13 cellular contexts compared by ENCODE assay signal in the genomic region with DNA sequence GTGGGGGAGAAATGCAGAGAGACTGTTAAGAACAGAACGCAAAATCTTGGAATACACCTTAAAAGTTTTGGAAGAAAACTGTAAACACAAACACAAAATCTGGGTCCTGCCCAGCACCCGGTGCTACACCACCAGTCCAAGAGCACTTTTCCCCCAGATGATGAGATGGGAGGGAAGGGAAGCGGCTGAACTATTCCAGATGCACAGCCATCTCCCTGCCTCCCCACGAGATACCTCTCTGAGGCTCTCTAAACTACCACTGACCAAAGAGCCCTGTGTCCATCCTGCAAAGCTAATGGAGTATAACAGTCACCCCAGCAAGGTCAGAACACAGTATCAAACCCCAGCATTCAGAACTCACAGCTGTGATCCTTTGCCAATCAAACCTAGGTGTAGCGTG. TPM values are rescaled to one million over a fixed set of nuclear protein-coding genes. Genes with fewer than 3 reads are reported as not detected.
DNase-seq lines count a peak whose midpoint lies in the region; ATAC-seq and TF ChIP-seq lines count a peak whose summit lies in the region.
"Had no signal": no experiment of that assay in that cellular context is flagged by ENCODE, and none has a peak within 500 bp of the region (broad histone marks: within the 10 kb centered on the region; RNA-seq: fewer than 3 reads in every experiment).

No MANE protein-coding gene starts in this region.

- no peaks in the 10 kb centered on the region for H3K27me3 ChIP-seq in GM23248 (replicated peaks; ENCODE audit: insufficient read depth)

- peak overlapping the region; percentile 99 for H3K9ac ChIP-seq in GM23248

- H3K36me3 ChIP-seq in GM23248 (ENCODE audit: low read depth): peaks cover 64% of the 10 kb centered on the region

- peaks cover 100% of the 10 kb centered on the region for H3K79me2 ChIP-seq in GM23248 (ENCODE audit: insufficient read depth)

- H3K9me2 ChIP-seq in GM23248 (ENCODE audit: insufficient read depth): no peaks in the 10 kb centered on the region

- in situ Hi-C loops in GM23248 (cut with MboI): no loop called here

- H3K4me1 Mint-ChIP-seq in mesothelial cell of epicardium: peaks cover 78% of the 10 kb centered on the region

- 9 to 10% methylated on average over 5 of the region's 5 CpGs for WGBS in GM23248 (ENCODE audit: low coverage in 1 of 2, low lambda C conversion rate in 2 of 2, missing lambda C conversion rate in 2 of 2), 2 experiments

- H3K27ac Mint-ChIP-seq in mesothelial cell of epicardium: peak overlapping the region; percentile 92
- H3K27ac Mint-ChIP-seq: activated CD8-positive, alpha-beta T cell treated with anti-CD3 and anti-CD28 coated beads, Interleukin-2, amount 10 ng/mL, durations not matched to agents 7 days and 5 days; activated naive CD4-positive, alpha-beta T cell treated with anti-CD3 and anti-CD28 coated beads for 36 hours; CD4-positive, alpha-beta T cell had no signal

- H4K20me1 ChIP-seq in GM23248 (ENCODE audit: insufficient read depth): peaks cover 42% of the 10 kb centered on the region

- TF ChIP-seq CTCF in coronary artery (IDR thresholded peaks at IDR 0.05): no peak
- TF ChIP-seq CTCF in mesothelial cell of epicardium (IDR thresholded peaks at IDR 0.05; ENCODE audit: unreplicated experiment): no peak

- H2AFZ ChIP-seq in GM23248: no peak overlapping the region

- peaks cover 18% of the 10 kb centered on the region for H3K36me3 Mint-ChIP-seq in mesothelial cell of epicardium

- no peaks in the 10 kb centered on the region for H3K27me3 Mint-ChIP-seq in mesothelial cell of epicardium (ENCODE audit: low read depth)
- H3K27me3 Mint-ChIP-seq: CD4-positive, alpha-beta T cell had no signal

- peak; percentile 52 for DNase-seq in GM23248
- no peak for DNase-seq in coronary artery (ENCODE audit: low spot score)
- DNase-seq in mesothelial cell of epicardium (ENCODE audit: low spot score in 2 of 2, unreplicated experiment in 2 of 2): no peak
- DNase-seq in substantia nigra (lab: John Stamatoyannopoulos, UW): no peak
- no peak for DNase-seq in activated CD4-positive, alpha-beta T cell treated with anti-CD3 and anti-CD28 coated beads, Interleukin-2, amount 50 U/mL, for 48 hours
- no peak for DNase-seq in NCI-H1417 (lab: John Stamatoyannopoulos, UW)
- DNase-seq in NOMO-1 treated with dmso at 0.1 percent for 144 hours (lab: John Stamatoyannopoulos, UW; ENCODE audit: unreplicated experiment): no peak
- DNase-seq: activated CD8-positive, alpha-beta T cell treated with anti-CD3 and anti-CD28 coated beads, Interleukin-2, amount 10 ng/mL, durations not matched to agents 7 days and 5 days; activated naive CD4-positive, alpha-beta T cell treated with anti-CD3 and anti-CD28 coated beads for 36 hours; CD4-positive, alpha-beta T cell; small intestine had no signal

- no peaks in the 10 kb centered on the region for H3K9me3 ChIP-seq in GM23248 (ENCODE audit: low read depth)

- H3K4me3 ChIP-seq in GM23248: peak overlapping the region; percentile 95
- H3K4me3 ChIP-seq in coronary artery: peak overlapping the region; percentile 52

- H3K27ac ChIP-seq in GM23248 (peak overlapping the region; percentile 99), coronary artery (peak overlapping the region; percentile 95 to 97), substantia nigra (ENCODE audit: low read depth, low read length, poor library complexity, severe bottlenecking) (peak overlapping the region; percentile 6)

- H3F3A ChIP-seq in GM23248 (ENCODE audit: insufficient read depth): peaks cover 98% of the 10 kb centered on the region

- H3K4me2 ChIP-seq in GM23248 (ENCODE audit: unreplicated experiment): peak overlapping the region; percentile 96

- no peaks in the 10 kb centered on the region for H3K9me3 Mint-ChIP-seq in mesothelial cell of epicardium
- H3K9me3 Mint-ChIP-seq: activated naive CD4-positive, alpha-beta T cell treated with anti-CD3 and anti-CD28 coated beads for 36 hours; CD4-positive, alpha-beta T cell had no signal

- H3K4me3 Mint-ChIP-seq in mesothelial cell of epicardium: peak overlapping the region; percentile 13
- H3K4me3 Mint-ChIP-seq: activated CD8-positive, alpha-beta T cell treated with anti-CD3 and anti-CD28 coated beads, Interleukin-2, amount 10 ng/mL, durations not matched to agents 7 days and 5 days; activated naive CD4-positive, alpha-beta T cell treated with anti-CD3 and anti-CD28 coated beads for 36 hours; CD4-positive, alpha-beta T cell had no signal

- no peak for ATAC-seq in GM19023 (IDR thresholded peaks at IDR 0.05; ENCODE audit: unreplicated experiment)
- ATAC-seq: activated CD8-positive, alpha-beta T cell treated with anti-CD3 and anti-CD28 coated beads, Interleukin-2, amount 10 ng/mL, durations not matched to agents 7 days and 5 days had no signal

- H3K4me1 ChIP-seq in GM23248 (ENCODE audit: insufficient read depth): peaks cover 97% of the 10 kb centered on the region

RNA-seq across cellular contexts. Expression of a gene that starts 8.0 kb away (rescaled TPM):
- total RNA-seq in GM23248 (2014; rRNA removed; shearing (Covaris generic)): 5,563 and 6,520 TPM in 2 replicates
- polyA plus RNA-seq in GM23248 (2016; fragmentation: Nextera tagmentation; extraction: Ambion mirVana): 20,092 and 20,398 TPM in 2 replicates
- total RNA-seq in mesothelial cell of epicardium: 2,843 to 2,896 TPM (median 2,890 TPM) in 3 replicates
- total RNA-seq: activated CD8-positive, alpha-beta T cell treated with anti-CD3 and anti-CD28 coated beads, Interleukin-2, amount 10 ng/mL, durations not matched to agents 7 days and 5 days; T-helper 2 cell treated with Interferon-gamma antibody and Interleukin-4, amounts not matched to agents 100 ng/mL and 5 ng/mL, for 36 hours had no signal

Comparison
In these comparisons a context has a peak if more than half of its experiments do, and no peak if none do; other contexts are left out.
1. H3K27ac ChIP-seq: peak in every context shown above with its lines; median percentile 99 in GM23248; 96 in coronary artery; 6 in substantia nigra.